Comparison of ENCODE assay signal across 31 cellular contexts in genomic region chr7:40810274-40810673, GRCh38.
DNase-seq lines count a peak whose midpoint lies in the region; ATAC-seq, FAIRE-seq and TF ChIP-seq lines count a peak whose summit lies in the region.
"Had no signal": no experiment of that assay in that cellular context is flagged by ENCODE, and none has a peak within 500 bp of the region (broad histone marks: within the 10 kb centered on the region; RNA-seq: fewer than 3 reads in every experiment).

No MANE protein-coding gene starts in this region.

- H3K4me1 ChIP-seq in SK-N-SH (ENCODE audit: control insufficient read depth in 1 of 2, insufficient read depth in 2 of 2, low read depth in 1 of 2, low read length in 1 of 2), result peaks cover 0 to 23% of the 10 kb centered on the region in 2 experiments
- peaks cover 48% of the 10 kb centered on the region for H3K4me1 ChIP-seq in SJSA1 (replicated peaks)
- H3K4me1 ChIP-seq: Peyer's patch, prostate gland had no signal

- no peak for ATAC-seq in SK-N-SH treated with all-trans-retinoic acid at 6 μM for 48 hours
- ATAC-seq in naive thymus-derived CD8-positive, alpha-beta T cell, result no peak
- ATAC-seq: stimulated activated effector memory CD8-positive, alpha-beta T cell treated with anti-CD3 and anti-CD28 coated beads, Interleukin-12 subunit alpha, Interleukin-12 subunit beta, amount 100 ng/mL, for 72 hours had no signal

- TF ChIP-seq RAD21 in SK-N-SH (IDR thresholded peaks at IDR 0.05; ENCODE audit: low read length), result no peak

- no peak for TF ChIP-seq POLR2A in H54 (IDR thresholded peaks at IDR 0.05; ENCODE audit: low read depth, low read length)

- no peaks in the 10 kb centered on the region for H4K20me1 ChIP-seq in SK-N-SH (ENCODE audit: insufficient read depth)

- H3K9me3 ChIP-seq in SK-N-SH (peaks cover 16% of the 10 kb centered on the region; the same call in 1 of the 2 replicates), SJSA1 (replicated peaks) (peaks cover 3% of the 10 kb centered on the region)
- H3K9me3 ChIP-seq: neutrophil, Peyer's patch, prostate gland, transverse colon had no signal

- H3K4me3 ChIP-seq in SK-N-SH (ENCODE audit: low read depth in 2 of 2, low read length in 1 of 2) (no peak overlapping the region), SJSA1 (no peak overlapping the region), foreskin fibroblast (ENCODE audit: low read depth in 1 of 2, low read length in 2 of 2) (no peak overlapping the region)
- H3K4me3 ChIP-seq: Peyer's patch, prostate gland, transverse colon had no signal

- POLR2A ChIA-PET in SK-N-SH (lab: Yijun Ruan, JAX), result no interaction called here
- POLR2A ChIA-PET in naive thymus-derived CD8-positive, alpha-beta T cell (lab: Charles Lee), result no interaction called here

- no peak overlapping the region; the same call in 1 of the 2 replicates for H3K9ac ChIP-seq in SK-N-SH

- peaks cover 74% of the 10 kb centered on the region for H3K79me2 ChIP-seq in SK-N-SH (ENCODE audit: insufficient read depth)

- H3K36me3 ChIP-seq in SK-N-SH (replicated peaks in 1 of 2; ENCODE audit: control insufficient read depth in 1 of 2, insufficient read depth in 2 of 2, low read length in 1 of 2) (peaks cover 0 to 6% of the 10 kb centered on the region in 2 experiments), SJSA1 (0 out of 2 replicates have a peak, but pooled peaks cover 2% of the 10 kb centered on the region)
- H3K36me3 ChIP-seq: neutrophil, Peyer's patch, prostate gland, transverse colon had no signal

- no peaks in the 10 kb centered on the region for H3K27me3 ChIP-seq in SK-N-SH (ENCODE audit: insufficient read depth)
- no peaks in the 10 kb centered on the region for H3K27me3 ChIP-seq in SJSA1 (replicated peaks)
- H3K27me3 ChIP-seq: neutrophil, Peyer's patch, transverse colon had no signal

- H3K9me2 ChIP-seq in SK-N-SH, result no peaks in the 10 kb centered on the region

- peaks cover 57% of the 10 kb centered on the region for H3F3A ChIP-seq in SK-N-SH (replicated peaks; ENCODE audit: insufficient read depth)

- peaks cover 0 to 19% (median 0%) of the 10 kb centered on the region in 3 donors for H3K36me3 Mint-ChIP-seq in naive thymus-derived CD8-positive, alpha-beta T cell
- H3K36me3 Mint-ChIP-seq: activated naive CD8-positive, alpha-beta T cell; stimulated activated effector memory CD8-positive, alpha-beta T cell treated with anti-CD3 and anti-CD28 coated beads, Interleukin-12 subunit alpha, Interleukin-12 subunit beta, amount 100 ng/mL, for 72 hours had no signal

- no peak for FAIRE-seq in H54 (lab: Jason Lieb, UNC)
- FAIRE-seq: colon, endothelial cell of umbilical vein, GM12891 had no signal

- peaks cover 0 to 24% (median 0%) of the 10 kb centered on the region in 4 donors for H3K4me1 Mint-ChIP-seq in naive thymus-derived CD8-positive, alpha-beta T cell
- H3K4me1 Mint-ChIP-seq: memory B cell; stimulated activated effector memory CD8-positive, alpha-beta T cell treated with anti-CD3 and anti-CD28 coated beads, Interleukin-12 subunit alpha, Interleukin-12 subunit beta, amount 100 ng/mL, for 72 hours had no signal

- no peak overlapping the region for H3K4me3 Mint-ChIP-seq in naive thymus-derived CD8-positive, alpha-beta T cell
- H3K4me3 Mint-ChIP-seq: activated naive CD8-positive, alpha-beta T cell; CD4-positive, alpha-beta T cell; memory B cell; stimulated activated effector memory CD8-positive, alpha-beta T cell treated with anti-CD3 and anti-CD28 coated beads, Interleukin-12 subunit alpha, Interleukin-12 subunit beta, amount 100 ng/mL, for 72 hours had no signal

- WGBS in SK-N-SH (ENCODE audit: low lambda C conversion rate), result 85% methylated on average over 1 of the region's 1 CpG

- TF ChIP-seq CTCF in SK-N-SH (IDR thresholded peaks at IDR 0.05) (no peak), foreskin fibroblast (IDR thresholded peaks at IDR 0.05; ENCODE audit: low read depth, low read length) (no peak)

- no peak for DNase-seq in SK-N-SH
- DNase-seq in SJSA1 (ENCODE audit: low read depth in 1 of 2, low spot score in 2 of 2), result peak in 1 of 2 experiments; percentile 20
- peak; percentile 34 to 39 for DNase-seq in foreskin fibroblast
- no peak for DNase-seq in naive thymus-derived CD8-positive, alpha-beta T cell
- no peak for DNase-seq in HUDEP-2 (lab: John Stamatoyannopoulos, UW; ENCODE audit: unreplicated experiment in 76 of 76)
- DNase-seq in D341Med (ENCODE audit: low spot score), result no peak
- no peak for DNase-seq in H54 (ENCODE audit: insufficient read length, low spot score)
- DNase-seq: activated CD4-positive, alpha-beta T cell treated with anti-CD3 and anti-CD28 coated beads, Interleukin-2, amount 50 U/mL, for 1 hour; activated effector memory CD4-positive, alpha-beta T cell treated with anti-CD3 and anti-CD28 coated beads, Interleukin-2, amount 50 U/mL, for 16 hours; activated T-cell treated with anti-CD3 and anti-CD28 coated beads, Interleukin-2, amount 50 U/mL, for 1 hour; CD4-positive, alpha-beta T cell; glutamatergic neuron; H7; NCI-H146; NCI-H2107; Peyer's patch; SIG-M5; stimulated activated CD4-positive, alpha-beta T cell treated with anti-CD3 and anti-CD28 coated beads, Interleukin-15, amount 100 ng/mL, for 24 hours; T1000; transverse colon had no signal

- peak overlapping the region; percentile 85 to 99; a peak in 3 of 4 replicates for H3K27ac ChIP-seq in SK-N-SH (ENCODE audit: low read depth in 2 of 2, low read length in 1 of 2)
- peak overlapping the region; percentile 99 for H3K27ac ChIP-seq in SJSA1
- H3K27ac ChIP-seq: 22Rv1, HL-60, neutrophil, Peyer's patch, prostate gland, transverse colon had no signal

- 0 out of 2 replicates have a peak overlapping the region, but pooled peaks have one; percentile 5 for H3K4me2 ChIP-seq in SK-N-SH

- no peak overlapping the region for H2AFZ ChIP-seq in SK-N-SH (ENCODE audit: low read depth)

- no peak overlapping the region for H3K27ac Mint-ChIP-seq in naive thymus-derived CD8-positive, alpha-beta T cell
- H3K27ac Mint-ChIP-seq: activated naive CD8-positive, alpha-beta T cell; CD4-positive, alpha-beta T cell; memory B cell; stimulated activated effector memory CD8-positive, alpha-beta T cell treated with anti-CD3 and anti-CD28 coated beads, Interleukin-12 subunit alpha, Interleukin-12 subunit beta, amount 100 ng/mL, for 72 hours had no signal

- H3K9me3 Mint-ChIP-seq in naive thymus-derived CD8-positive, alpha-beta T cell, result peaks cover 5 to 32% (median 21%) of the 10 kb centered on the region in 9 donors

- CTCF ChIA-PET in SK-N-SH (lab: Yijun Ruan, JAX), result interaction anchor here (1.3 kb wide), 1 partner anchor 11 kb away, joined by 3 read pairs; no protein-coding TSS in a partner anchor

- H3K27me3 Mint-ChIP-seq in naive thymus-derived CD8-positive, alpha-beta T cell, result peaks cover 0 to 1% (median 0%) of the 10 kb centered on the region in 5 donors
- H3K27me3 Mint-ChIP-seq: activated naive CD8-positive, alpha-beta T cell; CD4-positive, alpha-beta T cell; memory B cell had no signal

- TF ChIP-seq EP300 in SK-N-SH (IDR thresholded peaks at IDR 0.05; ENCODE audit: borderline replicate concordance in 1 of 2, low read depth in 1 of 2, low read length in 1 of 2), result peak; percentile 45 to 84

TF ChIP-seq in SK-N-SH, 30 proteins besides CTCF, POLR2A, EP300 and RAD21 (continues in another document):
- TF ChIP-seq RFX5 (IDR thresholded peaks at IDR 0.05; ENCODE audit: low read length), result no peak

TF ChIP-seq in SK-N-SH treated with all-trans-retinoic acid at 6 μM for 48 hours, 23 proteins besides CTCF, POLR2A, EP300 and RAD21:
- TF ChIP-seq ZFP3 (CRISPR knock-in tag; IDR thresholded peaks at IDR 0.05) (no peak), ZNF565 (CRISPR knock-in tag; conservative IDR thresholded peaks at IDR 0.05; ENCODE audit: low read depth) (no peak), BACH2 (CRISPR knock-in tag; IDR thresholded peaks at IDR 0.05; ENCODE audit: borderline replicate concordance) (no peak), TCF4 (CRISPR knock-in tag; IDR thresholded peaks at IDR 0.05; ENCODE audit: borderline replicate concordance) (no peak), ZFP30 (CRISPR knock-in tag; IDR thresholded peaks at IDR 0.05) (no peak)
TF ChIP-seq in SK-N-SH treated with all-trans-retinoic acid at 6 μM for 48 hours: peak in this region for 0.

Comparison
In these comparisons a context has a peak if more than half of its experiments do, and no peak if none do; other contexts are left out.
1. DNase-seq: peak in foreskin fibroblast (2 of 2); none in SK-N-SH (single experiment), naive thymus-derived CD8-positive, alpha-beta T cell (0 of 10), HUDEP-2 (0 of 76), D341Med (single experiment) and H54 (single experiment).